Comparison of ENCODE assay signal across 26 cellular contexts in the genomic region with DNA sequence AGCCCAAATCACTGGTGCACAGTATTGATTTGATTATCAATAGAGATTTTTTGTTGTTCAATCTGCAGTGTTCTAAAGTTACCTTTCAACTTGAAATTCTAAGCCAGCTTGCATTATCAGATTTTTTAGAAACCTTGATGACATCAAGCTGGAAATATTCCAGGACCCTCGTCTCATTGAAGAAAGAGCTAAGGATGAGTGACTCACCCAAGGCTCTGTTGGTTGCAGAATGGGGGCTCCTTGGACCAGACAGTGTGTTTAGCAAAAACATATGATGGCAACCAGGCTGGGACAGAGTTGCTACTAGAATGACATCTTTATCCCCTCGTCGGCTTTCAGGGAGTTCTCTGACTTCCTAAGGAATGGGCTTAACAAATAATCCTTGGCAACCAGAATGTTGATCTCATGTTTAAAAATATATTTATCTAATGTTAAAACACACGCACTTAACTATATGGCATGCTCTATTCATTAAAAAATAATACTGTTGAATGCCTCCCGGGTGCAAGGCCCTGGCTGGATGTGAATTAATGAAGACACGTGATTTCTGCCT.
DNase-seq lines count a peak whose midpoint lies in the region; ATAC-seq, FAIRE-seq and TF ChIP-seq lines count a peak whose summit lies in the region.
"Had no signal": no experiment of that assay in that cellular context is flagged by ENCODE, and none has a peak within 500 bp of the region (broad histone marks: within the 10 kb centered on the region; RNA-seq: fewer than 3 reads in every experiment).

No MANE protein-coding gene starts in this region.

- POLR2A ChIA-PET in A673 (lab: Charles Lee; ENCODE audit: low non-redundant PET), result no interaction called here
- POLR2A ChIA-PET in K562 (lab: Yijun Ruan, JAX), result interaction anchor here (1.1 kb wide), 1 partner anchor 13 kb away, joined by 3 read pairs; no protein-coding TSS in a partner anchor

- H3K9ac ChIP-seq in K562 (ENCODE audit: insufficient read depth in 1 of 2, low read depth in 2 of 2, low read length in 2 of 2), result no peak overlapping the region
- H3K9ac ChIP-seq: BLaER1, parathyroid adenoma had no signal

- H3K9me3 ChIP-seq in A673 (ENCODE audit: low read depth, low read length, poor library complexity, severe bottlenecking) (no peaks in the 10 kb centered on the region), K562 (replicated peaks; ENCODE audit: control insufficient read depth, insufficient read depth, low read depth, low read length) (no peaks in the 10 kb centered on the region)
- H3K9me3 ChIP-seq: BLaER1, HAP-1, heart right ventricle, thoracic aorta, vagina had no signal

- H2AFZ ChIP-seq in K562 (ENCODE audit: low read depth, low read length), result no peak overlapping the region
- H2AFZ ChIP-seq: parathyroid adenoma had no signal

- DNase-seq in A673 (ENCODE audit: low spot score) (peak; percentile 44), HT1080 (ENCODE audit: low read depth) (peak; percentile 25), K562 (ENCODE audit: extremely low read depth in 1 of 4, low spot score in 3 of 4) (no peak), glomerular visceral epithelial cell (ENCODE audit: extremely low spot score) (peak; percentile 29), NCI-H345 (lab: John Stamatoyannopoulos, UW) (no peak), SK-N-DZ (ENCODE audit: low spot score) (no peak)
- no peak for DNase-seq in effector CD8-positive, alpha-beta T cell (lab: John Stamatoyannopoulos, UW)
- DNase-seq: activated CD4-positive, CD25-positive, alpha-beta regulatory T cell; activated effector memory CD4-positive, alpha-beta T cell treated with anti-CD3 and anti-CD28 coated beads, Interleukin-2, amount 50 U/mL, for 16 hours; COR-L47; cortex of kidney; NCI-H1092 treated with DMSO at 0.1 percent for 48 hours; NCI-H2029; NCI-H2227 treated with DMSO at 0.1 percent for 48 hours; stimulated activated CD4-positive, alpha-beta T cell treated with anti-CD3 and anti-CD28 coated beads, Interleukin-12 subunit alpha, Interleukin-12 subunit beta, amount 100 ng/mL, for 4 hours; SW 1271 had no signal

- TF ChIP-seq RAD21 in K562 (CRISPR knock-in tag; conservative IDR thresholded peaks at IDR 0.05 in 1 of 2, IDR thresholded peaks at IDR 0.05 in 1 of 2), result no peak

- no peak for FAIRE-seq in K562 (lab: Jason Lieb, UNC)
- FAIRE-seq: bronchial epithelial cell, GM12892 had no signal

- H3K4me2 ChIP-seq in K562 (ENCODE audit: insufficient read depth, low read length), result no peak overlapping the region

- H3K4me1 ChIP-seq in A673 (ENCODE audit: insufficient read depth, low read length, poor library complexity, severe bottlenecking) (peaks cover 12% of the 10 kb centered on the region), K562 (replicated peaks in 1 of 2; ENCODE audit: control insufficient read depth in 2 of 2, insufficient read depth in 2 of 2, low read length in 2 of 2) (peaks cover 0 to 13% of the 10 kb centered on the region in 2 experiments; a peak in 2 of 5 replicates)
- H3K4me1 ChIP-seq: parathyroid adenoma had no signal

- H3K4me3 ChIP-seq in A673 (ENCODE audit: low read depth, low read length, poor library complexity, severe bottlenecking) (no peak overlapping the region), K562 (no peak overlapping the region)
- H3K4me3 ChIP-seq: BLaER1, HAP-1, heart right ventricle, thoracic aorta, vagina had no signal

- ATAC-seq in K562 (no peak), GM18870 (IDR thresholded peaks at IDR 0.05; ENCODE audit: unreplicated experiment) (no peak)
- ATAC-seq: heart right ventricle, left lobe of liver had no signal

- BruUV-seq in A673 (replicated peaks; lab: Mats Ljungman, UMichigan) (no TSS peak), K562 (replicated peaks; lab: Mats Ljungman, UMichigan) (no TSS peak)

- no peaks in the 10 kb centered on the region for H4K20me1 ChIP-seq in K562 (replicated peaks; ENCODE audit: control insufficient read depth, insufficient read depth, low read length)

- H3K27me3 ChIP-seq in A673 (replicated peaks; ENCODE audit: insufficient read depth, low read depth, low read length, poor library complexity), result no peaks in the 10 kb centered on the region
- peaks cover 11 to 18% of the 10 kb centered on the region in 2 experiments; a peak in 4 of 5 replicates for H3K27me3 ChIP-seq in K562 (ENCODE audit: control insufficient read depth in 2 of 2, insufficient read depth in 2 of 2, low read length in 2 of 2)
- H3K27me3 ChIP-seq: BLaER1, heart right ventricle, vagina had no signal

- no peak for TF ChIP-seq POLR2A in K562 (conservative IDR thresholded peaks at IDR 0.05)

- no peaks in the 10 kb centered on the region for H3K79me2 ChIP-seq in K562 (ENCODE audit: control insufficient read depth, insufficient read depth, low read length)
- H3K79me2 ChIP-seq: parathyroid adenoma had no signal

- TF ChIP-seq EP300 in K562 (IDR thresholded peaks at IDR 0.05; ENCODE audit: low read length), result no peak

- CTCF ChIA-PET in A673 (lab: Charles Lee), result no interaction called here
- CTCF ChIA-PET in K562 (lab: Yijun Ruan, JAX; ENCODE audit: low intra/inter-chr PET ratio), result interaction anchor here (1.2 to 3.0 kb wide), 4 partner anchors 48 to 354 kb away, joined by 4 to 12 read pairs (median 6); no protein-coding TSS in a partner anchor

- H3K36me3 ChIP-seq in A673 (ENCODE audit: insufficient read depth, low read length, poor library complexity, severe bottlenecking), result no peaks in the 10 kb centered on the region
- no peaks in the 10 kb centered on the region for H3K36me3 ChIP-seq in K562 (ENCODE audit: control insufficient read depth, insufficient read depth, low read length)
- H3K36me3 ChIP-seq: BLaER1, HAP-1, thoracic aorta, vagina had no signal

- in situ Hi-C loops in K562 (cut with MboI), result loop anchor here (5.0 kb wide), 1 partner anchor 57 kb away; no protein-coding TSS in a partner anchor

- TF ChIP-seq CTCF in A673 (conservative IDR thresholded peaks at IDR 0.05; ENCODE audit: low read depth, low read length) (no peak), K562 (IDR thresholded peaks at IDR 0.05 in 2 of 3, conservative IDR thresholded peaks at IDR 0.05 in 1 of 3; ENCODE audit: insufficient read depth in 2 of 3, low read depth in 1 of 3, low read length in 3 of 3) (no peak)

- 15% methylated on average over 6 of the region's 6 CpGs for WGBS in K562 (ENCODE audit: insufficient coverage, low coverage, missing lambda C conversion rate)

- intact Hi-C loops in A673 (cut with micrococcal nuclease; ENCODE audit: unreplicated experiment) (no loop called here), K562 (cut with micrococcal nuclease) (no loop called here)

- H3K9me1 ChIP-seq in K562 (ENCODE audit: control insufficient read depth, insufficient read depth, low read length), result no peaks in the 10 kb centered on the region

- H3K27ac ChIP-seq in A673 (ENCODE audit: low read depth, low read length, poor library complexity, severe bottlenecking) (no peak overlapping the region), K562 (ENCODE audit: extremely low read depth, low read depth, low read length) (no peak overlapping the region)
- H3K27ac ChIP-seq: BLaER1, heart right ventricle, parathyroid adenoma, thoracic aorta, vagina had no signal

TF ChIP-seq in K562, 482 proteins besides CTCF, POLR2A, EP300 and RAD21:
- TF ChIP-seq TAF9B (IDR thresholded peaks at IDR 0.05; ENCODE audit: partially characterized antibody) (no peak), CHD2 (IDR thresholded peaks at IDR 0.05; ENCODE audit: low read depth, low read length) (no peak), ZMIZ1 (IDR thresholded peaks at IDR 0.05; ENCODE audit: low read depth in 2 of 2, low read length in 2 of 2) (no peak), MCM2 (IDR thresholded peaks at IDR 0.05; ENCODE audit: low read depth) (no peak), ATF3 (IDR thresholded peaks at IDR 0.05) (0 out of 2 replicates have a peak, but pooled peaks have one; percentile 13), ATF3 (CRISPR knock-in tag; conservative IDR thresholded peaks at IDR 0.05) (no peak), PRMT5 (CRISPR knock-in tag; IDR thresholded peaks at IDR 0.05) (no peak), RFX7 (CRISPR knock-in tag; IDR thresholded peaks at IDR 0.05) (no peak), ETV5 (CRISPR knock-in tag; IDR thresholded peaks at IDR 0.05; ENCODE audit: low read depth) (no peak)

Comparison
In these comparisons a context has a peak if more than half of its experiments do, and no peak if none do; other contexts are left out.
1. DNase-seq: peak in A673 (single experiment), HT1080 (single experiment) and glomerular visceral epithelial cell (single experiment); none in K562 (0 of 4), NCI-H345 (single experiment), SK-N-DZ (single experiment) and effector CD8-positive, alpha-beta T cell (single experiment).